ENCODE assay signal across 12 cellular contexts in genomic region chr12:27272375-27273028, GRCh38. TPM values are rescaled to one million over a fixed set of nuclear protein-coding genes. Genes with fewer than 3 reads are reported as not detected.
DNase-seq lines count a peak whose midpoint lies in the region; ATAC-seq, FAIRE-seq and TF ChIP-seq lines count a peak whose summit lies in the region.
"Had no signal": no experiment of that assay in that cellular context is flagged by ENCODE, and none has a peak within 500 bp of the region (broad histone marks: within the 10 kb centered on the region; RNA-seq: fewer than 3 reads in every experiment).

No MANE protein-coding gene starts in this region.

- peaks cover 78% of the 10 kb centered on the region for H3K4me1 Mint-ChIP-seq in chondrocyte (ENCODE audit: low read depth)
- H3K4me1 Mint-ChIP-seq in osteocyte (ENCODE audit: unreplicated experiment): peaks cover 43% of the 10 kb centered on the region

- no peak for DNase-seq in A549 (ENCODE audit: low read depth in 1 of 2, low spot score in 1 of 2)
- DNase-seq in NCI-H1417 (lab: John Stamatoyannopoulos, UW): peak; percentile 18 to 95 (median 75)
- DNase-seq in chondrocyte (ENCODE audit: low spot score): no peak
- DNase-seq in DMS 273 treated with DMSO at 0.1 percent for 48 hours (lab: John Stamatoyannopoulos, UW): no peak
- DNase-seq in osteocyte (ENCODE audit: extremely low spot score, unreplicated experiment): no peak
- DNase-seq: activated T-cell treated with anti-CD3 and anti-CD28 coated beads for 4 hours; stimulated activated CD4-positive, alpha-beta T cell treated with anti-CD3 and anti-CD28 coated beads, Interleukin-2, amount 100 ng/mL, for 48 hours; T-helper 9 cell had no signal

- POLR2A ChIA-PET in A549 (lab: Yijun Ruan, JAX): no interaction called here

- H3K36me3 Mint-ChIP-seq in chondrocyte (ENCODE audit: low read depth) (peaks cover 27% of the 10 kb centered on the region), osteocyte (ENCODE audit: unreplicated experiment) (peaks cover 26% of the 10 kb centered on the region)

- H3K27me3 ChIP-seq in muscle layer of colon (ENCODE audit: control insufficient read depth in 1 of 2, insufficient read depth in 2 of 2, low read length in 2 of 2): no peaks in the 10 kb centered on the region
- H3K27me3 ChIP-seq: suprapubic skin had no signal

- peaks cover 3% of the 10 kb centered on the region for H3K9me3 Mint-ChIP-seq in chondrocyte (ENCODE audit: low read depth)
- peaks cover 4% of the 10 kb centered on the region for H3K9me3 Mint-ChIP-seq in osteocyte (ENCODE audit: unreplicated experiment)

- WGBS in A549 (ENCODE audit: missing lambda C conversion rate): 61% methylated on average over 2 of the region's 2 CpGs

- no peak for ATAC-seq in A549
- ATAC-seq in HG02870 (IDR thresholded peaks at IDR 0.05; ENCODE audit: unreplicated experiment): no peak
- ATAC-seq in GM21576 (IDR thresholded peaks at IDR 0.05; ENCODE audit: unreplicated experiment): no peak

- H3K4me3 Mint-ChIP-seq in chondrocyte (ENCODE audit: unreplicated experiment) (no peak overlapping the region), osteocyte (ENCODE audit: unreplicated experiment) (no peak overlapping the region)

- H3K4me1 ChIP-seq in A549 (peaks cover 16% of the 10 kb centered on the region), muscle layer of colon (ENCODE audit: insufficient read depth, low read length) (peaks cover 51% of the 10 kb centered on the region)

- H3K4me3 ChIP-seq in A549: no peak overlapping the region
- no peak overlapping the region for H3K4me3 ChIP-seq in muscle layer of colon (ENCODE audit: low read depth in 1 of 2, low read length in 2 of 2)
- H3K4me3 ChIP-seq: suprapubic skin had no signal

- H3K4me2 ChIP-seq in A549: peak overlapping the region; percentile 25; the same call in 2 of the 3 replicates

- no peak overlapping the region for H3K9ac ChIP-seq in muscle layer of colon (ENCODE audit: low read length)

- H3K27ac ChIP-seq in A549 (no peak overlapping the region), muscle layer of colon (ENCODE audit: low read depth, low read length) (peak overlapping the region; percentile 52)
- H3K27ac ChIP-seq: suprapubic skin had no signal

- CTCF ChIA-PET in A549 (lab: Yijun Ruan, JAX): interaction anchor here (0.7 to 1.4 kb wide), 3 partner anchors 19 to 27 kb away, joined by 3 to 4 read pairs (median 4); no protein-coding TSS in a partner anchor

- TF ChIP-seq RAD21 in A549 (conservative IDR thresholded peaks at IDR 0.05 in 1 of 2, IDR thresholded peaks at IDR 0.05 in 1 of 2): no peak

- H3K9me3 ChIP-seq in A549: no peaks in the 10 kb centered on the region
- H3K9me3 ChIP-seq in muscle layer of colon (ENCODE audit: low read length): no peaks in the 10 kb centered on the region
- H3K9me3 ChIP-seq: suprapubic skin had no signal

- H3K36me3 ChIP-seq in muscle layer of colon (ENCODE audit: insufficient read depth, low read length): no peaks in the 10 kb centered on the region
- H3K36me3 ChIP-seq: suprapubic skin had no signal

- TF ChIP-seq EP300 in A549 (IDR thresholded peaks at IDR 0.05): no peak

- TF ChIP-seq CTCF in A549 (IDR thresholded peaks at IDR 0.05) (no peak), chondrocyte (IDR thresholded peaks at IDR 0.05) (no peak), osteocyte (IDR thresholded peaks at IDR 0.05) (no peak)

- no peak for FAIRE-seq in A549 (lab: Jason Lieb, UNC)

- H3K27me3 Mint-ChIP-seq in chondrocyte (ENCODE audit: low read depth) (no peaks in the 10 kb centered on the region), osteocyte (ENCODE audit: unreplicated experiment) (no peaks in the 10 kb centered on the region)

- no peak for TF ChIP-seq POLR2A in A549 (IDR thresholded peaks at IDR 0.05; ENCODE audit: low read length)

- H3K27ac Mint-ChIP-seq in chondrocyte (ENCODE audit: unreplicated experiment) (peak overlapping the region; percentile 87), osteocyte (ENCODE audit: unreplicated experiment) (no peak overlapping the region)

TF ChIP-seq in A549, 52 proteins besides CTCF, POLR2A, EP300 and RAD21:
- TF ChIP-seq HDAC2 (IDR thresholded peaks at IDR 0.05) (no peak), KDM1A (IDR thresholded peaks at IDR 0.05; ENCODE audit: low read depth) (no peak), FOSL2 (IDR thresholded peaks at IDR 0.05) (no peak), FOSL2 (CRISPR knock-in tag; IDR thresholded peaks at IDR 0.05) (no peak), ZSCAN20 (CRISPR knock-in tag; IDR thresholded peaks at IDR 0.05) (no peak), SMC3 (IDR thresholded peaks at IDR 0.05) (no peak), ESRRA (IDR thresholded peaks at IDR 0.05; ENCODE audit: borderline replicate concordance, low read length) (no peak)
- TF ChIP-seq, protein P1, sequence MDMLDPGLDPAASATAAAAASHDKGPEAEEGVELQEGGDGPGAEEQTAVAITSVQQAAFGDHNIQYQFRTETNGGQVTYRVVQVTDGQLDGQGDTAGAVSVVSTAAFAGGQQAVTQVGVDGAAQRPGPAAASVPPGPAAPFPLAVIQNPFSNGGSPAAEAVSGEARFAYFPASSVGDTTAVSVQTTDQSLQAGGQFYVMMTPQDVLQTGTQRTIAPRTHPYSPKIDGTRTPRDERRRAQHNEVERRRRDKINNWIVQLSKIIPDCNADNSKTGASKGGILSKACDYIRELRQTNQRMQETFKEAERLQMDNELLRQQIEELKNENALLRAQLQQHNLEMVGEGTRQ (IDR thresholded peaks at IDR 0.05): no peak
TF ChIP-seq in A549: peak in this region for 0.

RNA-seq across cellular contexts. Expression of gene STK38L, which starts 28.4 kb away (rescaled TPM):
- polyA plus RNA-seq in A549 (2011; rRNA removed): 24.2 and 32.2 TPM in 2 replicates
- polyA plus RNA-seq in A549 (2012; cell fraction: cytosol; rRNA removed): 3.6 and 4.2 TPM in 2 replicates
- 1.9 and 3.4 TPM in 2 replicates for polyA plus RNA-seq in A549 (2012; cell fraction: nucleus; rRNA removed)
- polyA plus RNA-seq in A549 (2017; fragmentation: RNase III; extraction: RNeasy Plus Mini Kit Qiagen cat#74134 plus additional on column Dnase treatment): 13.9 to 17.3 TPM (median 16.3 TPM) in 3 replicates
- 7.5 and 8.0 TPM in 2 replicates for polyA minus RNA-seq in A549 (2011; rRNA and poly(A)+ RNA removed)
- 219 to 248 TPM (median 222 TPM) in 3 replicates for total RNA-seq in chondrocyte
- total RNA-seq in osteocyte: 75.6 and 81.3 TPM in 2 replicates

Comparison
In these comparisons a context has a peak if more than half of its experiments do, and no peak if none do; other contexts are left out.
1. DNase-seq: peak in NCI-H1417 (3 of 3); none in A549 (0 of 2), chondrocyte (single experiment), DMS 273 treated with DMSO at 0.1 percent for 48 hours (single experiment) and osteocyte (single experiment).